In genomic region chr13:44368062-44368591, GRCh38 we compare ENCODE assay signal across 13 cellular contexts. TPM values are rescaled to one million over a fixed set of nuclear protein-coding genes. Genes with fewer than 3 reads are reported as not detected.
DNase-seq lines count a peak whose midpoint lies in the region; ATAC-seq and TF ChIP-seq lines count a peak whose summit lies in the region.
"Had no signal": no experiment of that assay in that cellular context is flagged by ENCODE, and none has a peak within 500 bp of the region (broad histone marks: within the 10 kb centered on the region; RNA-seq: fewer than 3 reads in every experiment).

No MANE protein-coding gene starts in this region.

- H3K27me3 ChIP-seq in BJ (ENCODE audit: control insufficient read depth, insufficient read depth, low read length) = no peaks in the 10 kb centered on the region
- no peaks in the 10 kb centered on the region for H3K27me3 ChIP-seq in muscle layer of colon (ENCODE audit: control insufficient read depth in 1 of 2, insufficient read depth in 2 of 2, low read length in 2 of 2)

- H3K9ac ChIP-seq in muscle layer of colon (ENCODE audit: low read length) = no peak overlapping the region

- no peak for ATAC-seq in HG03159 (IDR thresholded peaks at IDR 0.05; ENCODE audit: unreplicated experiment)
- ATAC-seq: effector memory CD8-positive, alpha-beta T cell; stimulated activated naive CD8-positive, alpha-beta T cell treated with anti-CD3 and anti-CD28 coated beads, Interleukin-15, amount 100 ng/mL, for 72 hours had no signal

- no peaks in the 10 kb centered on the region for H3K9me3 ChIP-seq in muscle layer of colon (ENCODE audit: low read length)

- no peak for TF ChIP-seq CTCF in BJ (IDR thresholded peaks at IDR 0.05; ENCODE audit: insufficient read depth, low read depth, low read length)
- TF ChIP-seq CTCF in astrocyte of the spinal cord (IDR thresholded peaks at IDR 0.05; ENCODE audit: low read depth, low read length) = no peak

- H3K4me1 ChIP-seq in muscle layer of colon (ENCODE audit: insufficient read depth, low read length) = peaks cover 38% of the 10 kb centered on the region

- peak overlapping the region; percentile 61 for H3K27ac ChIP-seq in muscle layer of colon (ENCODE audit: low read depth, low read length)

- in situ Hi-C loops in astrocyte of the spinal cord (cut with HindIII; ENCODE audit: low sequenced_read_pairs) = no loop called here

- CTCF ChIA-PET in BJ (lab: Yijun Ruan, JAX) = interaction anchor here (0.7 to 1.3 kb wide), 3 partner anchors 9 to 310 kb away, joined by 3 read pairs; no protein-coding TSS in a partner anchor

- POLR2A ChIA-PET in BJ (lab: Charles Lee) = interaction anchor here (0.5 to 0.6 kb wide), 2 partner anchors 67 to 975 kb away, joined by 3 to 7 read pairs; no protein-coding TSS in a partner anchor

- DNase-seq in BJ (ENCODE audit: low read depth) = peak; percentile 78
- DNase-seq in NCI-H146 (lab: John Stamatoyannopoulos, UW) = peak; percentile 47
- DNase-seq in astrocyte of the spinal cord (ENCODE audit: low read depth, low spot score) = peak; percentile 64
- no peak for DNase-seq in NCI-H345 treated with DMSO at 0.1 percent for 48 hours (lab: John Stamatoyannopoulos, UW; ENCODE audit: unreplicated experiment)
- DNase-seq in mesenteric fat pad (ENCODE audit: low spot score) = no peak
- DNase-seq in dedifferentiated amniotic fluid mesenchymal stem cell (ENCODE audit: extremely low spot score) = no peak
- DNase-seq: activated B cell treated with CpG ODN at 0.5 μM for 24 hours; effector memory CD8-positive, alpha-beta T cell; GOT3; stimulated activated naive CD8-positive, alpha-beta T cell treated with anti-CD3 and anti-CD28 coated beads, Interleukin-15, amount 100 ng/mL, for 72 hours had no signal

- no peaks in the 10 kb centered on the region for H3K36me3 ChIP-seq in BJ (ENCODE audit: control insufficient read depth, insufficient read depth, low read length)
- no peaks in the 10 kb centered on the region for H3K36me3 ChIP-seq in muscle layer of colon (ENCODE audit: insufficient read depth, low read length)

- no peak overlapping the region for H3K4me3 ChIP-seq in BJ (ENCODE audit: low read depth, low read length)
- no peak overlapping the region for H3K4me3 ChIP-seq in astrocyte of the spinal cord (ENCODE audit: low read depth, low read length)
- H3K4me3 ChIP-seq in muscle layer of colon (ENCODE audit: low read depth in 1 of 2, low read length in 2 of 2) = no peak overlapping the region

RNA-seq across cellular contexts. Expression of gene SERP2, which starts 5.5 kb away (rescaled TPM):
- 5.4 and 6.4 TPM in 2 replicates for polyA plus RNA-seq in BJ (2011; rRNA removed)
- 0.41 and 2.4 TPM in 2 replicates for polyA minus RNA-seq in BJ (2011; rRNA and poly(A)+ RNA removed)
- 3.0 TPM for total RNA-seq in mesenteric fat pad
- polyA plus RNA-seq: IgD-negative memory B cell had no signal

Comparison
In these comparisons a context has a peak if more than half of its experiments do, and no peak if none do; other contexts are left out.
1. DNase-seq: peak in BJ (single experiment), NCI-H146 (single experiment) and astrocyte of the spinal cord (single experiment); none in NCI-H345 treated with DMSO at 0.1 percent for 48 hours (single experiment), mesenteric fat pad (single experiment) and dedifferentiated amniotic fluid mesenchymal stem cell (single experiment).